In genomic region chr7:103809229-103809994, GRCh38 we compare ENCODE assay signal across 1 cellular context.
TF ChIP-seq lines count a peak whose summit lies in the region.

No MANE protein-coding gene starts in this region.

TF ChIP-seq in GM23338, 12 proteins besides CTCF, POLR2A, EP300 and RAD21 (continued from another document):
- TF ChIP-seq CREB1 (CRISPR knock-in tag; IDR thresholded peaks at IDR 0.05; ENCODE audit: low read depth), result no peak
